8 cellular contexts compared by ENCODE assay signal in genomic region chr22:39622881-39623367, GRCh38. TPM values are rescaled to one million over a fixed set of nuclear protein-coding genes. Genes with fewer than 3 reads are reported as not detected.
DNase-seq lines count a peak whose midpoint lies in the region; TF ChIP-seq lines count a peak whose summit lies in the region.

No MANE protein-coding gene starts in this region.

- no peaks in the 10 kb centered on the region for H3K9me3 Mint-ChIP-seq in endodermal cell

- 60 to 73% methylated on average over 9 to 17 of the region's 17 CpGs for WGBS in endodermal cell (ENCODE audit: insufficient coverage in 1 of 2, insufficient read length in 1 of 2), 2 experiments
- 55 to 73% methylated on average over 17 of the region's 17 CpGs for WGBS in thyroid gland, 2 donors

- H3K4me3 Mint-ChIP-seq in endodermal cell: no peak overlapping the region

- H3K4me1 ChIP-seq in BE2C: no peaks in the 10 kb centered on the region
- no peaks in the 10 kb centered on the region for H3K4me1 ChIP-seq in endodermal cell (ENCODE audit: control insufficient read depth, insufficient read depth, low read length)
- no peaks in the 10 kb centered on the region for H3K4me1 ChIP-seq in thyroid gland

- H4K20me1 ChIP-seq in neural cell (ENCODE audit: insufficient read depth): no peaks in the 10 kb centered on the region

- no peaks in the 10 kb centered on the region for H3K27me3 ChIP-seq in BE2C
- H3K27me3 ChIP-seq in endodermal cell (ENCODE audit: control insufficient read depth, insufficient read depth, low read length, poor library complexity, severe bottlenecking): no peaks in the 10 kb centered on the region
- H3K27me3 ChIP-seq in neural cell (ENCODE audit: insufficient read depth, low read depth, low read length): no peaks in the 10 kb centered on the region
- H3K27me3 ChIP-seq in thyroid gland: no peaks in the 10 kb centered on the region

- TF ChIP-seq POLR2A in thyroid gland (IDR thresholded peaks at IDR 0.05): no peak

- H3K36me3 Mint-ChIP-seq in endodermal cell (ENCODE audit: low read depth): no peaks in the 10 kb centered on the region

- H3K36me3 ChIP-seq in BE2C (no peaks in the 10 kb centered on the region), endodermal cell (ENCODE audit: control insufficient read depth, insufficient read depth, low read length) (no peaks in the 10 kb centered on the region), neural cell (ENCODE audit: insufficient read depth, low read length) (no peaks in the 10 kb centered on the region), thyroid gland (no peaks in the 10 kb centered on the region)

- H3K9me3 ChIP-seq in BE2C (no peaks in the 10 kb centered on the region), endodermal cell (ENCODE audit: control insufficient read depth, low read length) (no peaks in the 10 kb centered on the region), neural cell (ENCODE audit: low read length) (no peaks in the 10 kb centered on the region), thyroid gland (no peaks in the 10 kb centered on the region)

- H3K4me1 Mint-ChIP-seq in endodermal cell: no peaks in the 10 kb centered on the region

- H3F3A ChIP-seq in neural cell (ENCODE audit: insufficient read depth, low read length, poor library complexity, severe bottlenecking): no peaks in the 10 kb centered on the region

- intact Hi-C loops in thyroid gland (cut with DNase I): no loop called here

- no peak overlapping the region for H3K27ac Mint-ChIP-seq in endodermal cell

- H3K4me2 ChIP-seq in neural cell (ENCODE audit: low read length): no peak overlapping the region

- H3K4me3 ChIP-seq in BE2C (ENCODE audit: low read depth, low read length) (no peak overlapping the region), endodermal cell (ENCODE audit: low read length) (no peak overlapping the region), neural cell (ENCODE audit: low read length) (no peak overlapping the region), thyroid gland (replicated peaks in 1 of 3) (no peak overlapping the region), coronary artery (no peak overlapping the region)

- H2AFZ ChIP-seq in neural cell (ENCODE audit: low read depth, low read length): no peak overlapping the region

- peak; percentile 49 for TF ChIP-seq RAD21 in neural cell (conservative IDR thresholded peaks at IDR 0.05)

- no peaks in the 10 kb centered on the region for H3K27me3 Mint-ChIP-seq in endodermal cell (ENCODE audit: insufficient read depth)

- TF ChIP-seq EP300 in neural cell (conservative IDR thresholded peaks at IDR 0.05; ENCODE audit: poor library complexity, severe bottlenecking): no peak

- no peaks in the 10 kb centered on the region for H3K79me2 ChIP-seq in neural cell (replicated peaks; ENCODE audit: insufficient read depth, low read length)

- TF ChIP-seq CTCF in BE2C (IDR thresholded peaks at IDR 0.05; ENCODE audit: low read depth, low read length) (peak; percentile 47), endodermal cell (conservative IDR thresholded peaks at IDR 0.05) (peak; percentile 87), neural cell (IDR thresholded peaks at IDR 0.05; ENCODE audit: poor library complexity, severe bottlenecking) (peak; percentile 49), thyroid gland (IDR thresholded peaks at IDR 0.05) (peak in 4 of 6 experiments; percentile 15 to 37 (median 23)), coronary artery (IDR thresholded peaks at IDR 0.05) (no peak)

- peak; percentile 46 for DNase-seq in BE2C
- peak; percentile 91 for DNase-seq in HuH-7 (ENCODE audit: low spot score)
- peak; percentile 75 to 78 for DNase-seq in activated CD4-positive, alpha-beta T cell treated with anti-CD3 and anti-CD28 coated beads, Interleukin-2, amount 50 U/mL, for 48 hours
- DNase-seq in endodermal cell: peak; percentile 95
- DNase-seq in thyroid gland: peak; percentile 16 to 21
- DNase-seq in coronary artery (ENCODE audit: low spot score): no peak
- DNase-seq in NCI-H226: no peak

- H3K9me2 ChIP-seq in neural cell (ENCODE audit: insufficient read depth, low read length): no peaks in the 10 kb centered on the region

- H3K27ac ChIP-seq in endodermal cell (ENCODE audit: low read depth, low read length): no peak overlapping the region
- H3K27ac ChIP-seq in neural cell (ENCODE audit: low read length): no peak overlapping the region
- no peak overlapping the region for H3K27ac ChIP-seq in thyroid gland
- H3K27ac ChIP-seq in coronary artery: no peak overlapping the region

- H3K9ac ChIP-seq in endodermal cell (ENCODE audit: extremely low read depth, low read length, poor library complexity, severe bottlenecking) (no peak overlapping the region), neural cell (ENCODE audit: low read length) (no peak overlapping the region)

TF ChIP-seq in neural cell, 6 proteins besides CTCF, POLR2A, EP300 and RAD21:
- TF ChIP-seq SMC3 (conservative IDR thresholded peaks at IDR 0.05; ENCODE audit: poor library complexity) (peak; percentile 54), MXI1 (conservative IDR thresholded peaks at IDR 0.05; ENCODE audit: poor library complexity, severe bottlenecking) (no peak)
TF ChIP-seq in neural cell: peak in this region for 1.

RNA-seq across cellular contexts. Expression of gene CACNA1I, which starts 52.4 kb away (rescaled TPM):
- polyA plus RNA-seq in BE2C (2012; ENCODE audit: insufficient read depth, insufficient read length, low read depth): not detected
- total RNA-seq in endodermal cell (1 to 10 TPM; 1.2 to 2.2 TPM), thyroid gland (10 to 100 TPM in 1 of 4 donors, 1 to 10 TPM in 3; 3.7 to 10.7 (median 6.4) TPM)
- polyA plus RNA-seq in endodermal cell (2013, experiment 1 of 2): 0.32 TPM
- 0.29 TPM for polyA plus RNA-seq in endodermal cell (2013, experiment 2 of 2)
- 1.9 and 2.6 TPM in 2 replicates for polyA plus RNA-seq in neural cell
- polyA minus RNA-seq in neural cell: 2.8 and 3.2 TPM in 2 replicates

Comparison
In these comparisons a context has a peak if more than half of its experiments do, and no peak if none do; other contexts are left out.
1. DNase-seq: peak in BE2C (single experiment), HuH-7 (single experiment), activated CD4-positive, alpha-beta T cell treated with anti-CD3 and anti-CD28 coated beads, Interleukin-2, amount 50 U/mL, for 48 hours (2 of 2), endodermal cell (single experiment) and thyroid gland (2 of 2); none in coronary artery (single experiment) and NCI-H226 (single experiment).